ENCODE assay signal across 8 cellular contexts in genomic region chr22:50326959-50327710, GRCh38. TPM values are rescaled to one million over a fixed set of nuclear protein-coding genes. Genes with fewer than 3 reads are reported as not detected.
DNase-seq lines count a peak whose midpoint lies in the region; ATAC-seq lines count a peak whose summit lies in the region.

TSS of gene DENND6B (minus strand) at chr22:50327012. CDS start at chr22:50326988, 24 bp downstream.

- no peaks in the 10 kb centered on the region for H3K27me3 ChIP-seq in GM23248 (replicated peaks; ENCODE audit: insufficient read depth)
- H3K27me3 ChIP-seq in MG63 = no peaks in the 10 kb centered on the region
- no peaks in the 10 kb centered on the region for H3K27me3 ChIP-seq in right cardiac atrium (ENCODE audit: control insufficient read depth, insufficient read depth)

- in situ Hi-C loops in GM23248 (cut with MboI) = no loop called here

- peak within 1 kb of the TSS; percentile 76 for H3K27ac ChIP-seq in GM23248
- H3K27ac ChIP-seq in right cardiac atrium (ENCODE audit: low read length) = peak within 1 kb of the TSS; percentile 97

- intact Hi-C loops in right cardiac atrium (cut with DNase I) = loop anchor here (5.0 kb wide), 3 partner anchors 50 to 65 kb away; partner anchors contain the start of genes MAPK11 (in 1 of the 4) and MAPK12 (in 1 of the 4)

- peak; percentile 94 to 97 for ATAC-seq in right cardiac atrium
- ATAC-seq in GM19463 (IDR thresholded peaks at IDR 0.05; ENCODE audit: unreplicated experiment) = no peak

- H3K36me3 ChIP-seq in ES-I3 (ENCODE audit: insufficient read depth, low read length) (no peaks in the 10 kb centered on the region), GM23248 (ENCODE audit: low read depth) (no peaks in the 10 kb centered on the region), MG63 (no peaks in the 10 kb centered on the region; the same call in 1 of the 2 replicates)

- no peaks in the 10 kb centered on the region for H3K9me3 ChIP-seq in ES-I3 (ENCODE audit: control insufficient read depth, insufficient read depth, low read length)
- H3K9me3 ChIP-seq in GM23248 (ENCODE audit: low read depth) = no peaks in the 10 kb centered on the region
- no peaks in the 10 kb centered on the region for H3K9me3 ChIP-seq in MG63
- no peaks in the 10 kb centered on the region for H3K9me3 ChIP-seq in right cardiac atrium (ENCODE audit: control insufficient read depth, low read length)

- H3F3A ChIP-seq in GM23248 (ENCODE audit: insufficient read depth) = peaks cover 7% of the 10 kb centered on the region; the same call in 1 of the 2 replicates

- DNase-seq in GM23248 (peak; percentile 93), MG63 (peak; percentile 79), T-helper 1 cell (peak; percentile 47 to 70 (median 54)), amygdala (lab: John Stamatoyannopoulos, UW) (peak in 46 of 56 donors; percentile 27 to 87 (median 71)), right cardiac atrium (peak; percentile 86 to 96 (median 94)), putamen (ENCODE audit: low spot score) (peak; percentile 87)

- WGBS in GM23248 (ENCODE audit: low coverage in 1 of 2, low lambda C conversion rate in 2 of 2, missing lambda C conversion rate in 2 of 2), 2 experiments = 2% methylated on average over 51 to 52 of the region's 104 CpGs
- 3% methylated on average over 104 of the region's 104 CpGs for WGBS in right cardiac atrium

- H2AFZ ChIP-seq in GM23248 = peak within 1 kb of the TSS; percentile 82

- peak within 1 kb of the TSS; percentile 89 for H3K9ac ChIP-seq in ES-I3 (ENCODE audit: low read depth, low read length)
- H3K9ac ChIP-seq in GM23248 = peak within 1 kb of the TSS; percentile 95

- H3K4me1 ChIP-seq in ES-I3 (ENCODE audit: insufficient read depth, low read length) = no peaks in the 10 kb centered on the region; the same call in 1 of the 2 replicates
- 0 out of 2 replicates have a peak, but pooled peaks cover 4% of the 10 kb centered on the region for H3K4me1 ChIP-seq in GM23248 (ENCODE audit: insufficient read depth)
- H3K4me1 ChIP-seq in right cardiac atrium (ENCODE audit: control insufficient read depth, insufficient read depth, low read length) = no peaks in the 10 kb centered on the region

- H3K4me3 ChIP-seq in GM23248 (peak within 1 kb of the TSS; percentile 81), MG63 (peak within 1 kb of the TSS; percentile 62), right cardiac atrium (ENCODE audit: low read length) (peak within 1 kb of the TSS; percentile 89)

- H3K79me2 ChIP-seq in GM23248 (ENCODE audit: insufficient read depth) = peaks cover 26% of the 10 kb centered on the region; the same call in 1 of the 2 replicates

- H3K4me2 ChIP-seq in GM23248 (ENCODE audit: unreplicated experiment) = peak within 1 kb of the TSS; percentile 77

- no peaks in the 10 kb centered on the region for H4K20me1 ChIP-seq in GM23248 (ENCODE audit: insufficient read depth)

- H3K9me2 ChIP-seq in GM23248 (ENCODE audit: insufficient read depth) = no peaks in the 10 kb centered on the region

RNA-seq across cellular contexts. Expression of gene DENND6B, which starts in this region (rescaled TPM):
- total RNA-seq in GM23248 (2014; rRNA removed; shearing (Covaris generic)) = 3.3 and 5.7 TPM in 2 replicates
- polyA plus RNA-seq in GM23248 (2016; fragmentation: Nextera tagmentation; extraction: Ambion mirVana) (6.1 and 6.6 TPM in 2 replicates), right cardiac atrium (2.4 TPM)
- total RNA-seq in MG63 (2014; rRNA removed; shearing (Covaris generic); ENCODE audit: low replicate concordance) = 0.15 and 0.46 TPM in 2 replicates
- 1 to 10 TPM; 2.0 to 3.1 (median 2.5) TPM for total RNA-seq in right cardiac atrium

Comparison
In these comparisons a context has a peak if more than half of its experiments do, and no peak if none do; other contexts are left out.
1. Peak in DNase-seq and H3K4me3 ChIP-seq in MG63; RNA of the gene not detected or under 1 TPM.